ENCODE assay signal across 8 cellular contexts in genomic region chr9:105355810-105356209, GRCh38.
DNase-seq lines count a peak whose midpoint lies in the region; ATAC-seq and TF ChIP-seq lines count a peak whose summit lies in the region.
"Had no signal": no experiment of that assay in that cellular context is flagged by ENCODE, and none has a peak within 500 bp of the region (broad histone marks: within the 10 kb centered on the region; RNA-seq: fewer than 3 reads in every experiment).

No MANE protein-coding gene starts in this region.

- H3K36me3 ChIP-seq in lung (ENCODE audit: control insufficient read depth in 2 of 2, insufficient read depth in 2 of 2, low read length in 2 of 2), result peaks cover 1 to 4% of the 10 kb centered on the region in 2 donors
- H3K36me3 ChIP-seq in sigmoid colon, result no peaks in the 10 kb centered on the region
- H3K36me3 ChIP-seq: breast epithelium had no signal

- H3K4me3 ChIP-seq in lung (no peak overlapping the region), sigmoid colon (no peak overlapping the region)
- H3K4me3 ChIP-seq: breast epithelium had no signal

- no peak for TF ChIP-seq POLR2A in sigmoid colon (IDR thresholded peaks at IDR 0.05)

- intact Hi-C loops in sigmoid colon (cut with DNase I), result no loop called here

- ATAC-seq in GM18868 (IDR thresholded peaks at IDR 0.05; ENCODE audit: unreplicated experiment) (peak; percentile 71), HG02610 (IDR thresholded peaks at IDR 0.05; ENCODE audit: unreplicated experiment) (peak; percentile 66), lung (ENCODE audit: insufficient read depth, low FRiP score) (peak; percentile 41)

- WGBS in lung, 2 donors, result 59 to 79% methylated on average over 2 of the region's 2 CpGs
- 51 to 58% methylated on average over 2 of the region's 2 CpGs for WGBS in sigmoid colon, 2 donors

- H3K9me3 ChIP-seq in lung (ENCODE audit: control insufficient read depth in 2 of 2, insufficient read depth in 1 of 2, low read length in 1 of 2) (no peaks in the 10 kb centered on the region), sigmoid colon (no peaks in the 10 kb centered on the region)
- H3K9me3 ChIP-seq: breast epithelium had no signal

- no peak for TF ChIP-seq EP300 in sigmoid colon (IDR thresholded peaks at IDR 0.05)

- TF ChIP-seq CTCF in lung (IDR thresholded peaks at IDR 0.05; ENCODE audit: control extremely low read depth, extremely low read depth), result no peak
- no peak for TF ChIP-seq CTCF in sigmoid colon (IDR thresholded peaks at IDR 0.05)

- no peak overlapping the region for H3K27ac ChIP-seq in lung (ENCODE audit: low read depth in 1 of 2, low read length in 1 of 2)
- no peak overlapping the region for H3K27ac ChIP-seq in sigmoid colon
- H3K27ac ChIP-seq: breast epithelium had no signal

- no peaks in the 10 kb centered on the region for H3K4me1 ChIP-seq in lung (ENCODE audit: control insufficient read depth in 2 of 2, insufficient read depth in 2 of 2, low read length in 2 of 2)
- H3K4me1 ChIP-seq in sigmoid colon, result no peaks in the 10 kb centered on the region
- H3K4me1 ChIP-seq: breast epithelium had no signal

- DNase-seq in NCI-H526 treated with DMSO at 0.1 percent for 48 hours (lab: John Stamatoyannopoulos, UW) (peak; percentile 1), lung (ENCODE audit: low spot score) (no peak), sigmoid colon (no peak), foreskin melanocyte (no peak)
- DNase-seq in activated CD4-positive, CD25-positive, alpha-beta regulatory T cell treated with anti-CD3 and anti-CD28 coated beads, Interleukin-2, amount 50 U/mL, for 72 hours, result no peak

- H3K27me3 ChIP-seq in lung (ENCODE audit: control insufficient read depth, insufficient read depth) (no peaks in the 10 kb centered on the region), sigmoid colon (no peaks in the 10 kb centered on the region)
- H3K27me3 ChIP-seq: breast epithelium had no signal
